In the genomic region with DNA sequence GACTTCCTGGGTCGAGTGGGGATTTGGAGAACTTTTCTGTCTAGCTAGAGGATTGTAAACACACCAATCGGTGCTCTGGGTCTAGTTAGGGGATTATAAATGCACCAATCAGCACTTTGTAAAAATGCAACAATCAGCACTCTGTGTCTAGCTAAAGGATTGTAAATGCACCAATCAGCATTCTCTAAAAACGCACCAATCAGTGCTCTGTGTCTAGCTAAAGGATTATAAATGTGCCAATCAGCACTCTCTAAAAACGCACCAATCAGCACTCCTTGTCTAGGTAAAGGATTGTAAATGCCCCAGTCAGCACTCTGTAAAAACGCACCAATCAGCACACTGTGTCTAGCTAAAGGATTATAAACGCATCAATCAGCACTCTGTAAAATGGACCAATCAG, we compare ENCODE assay signal across 21 cellular contexts.
"Had no signal": no experiment of that assay in that cellular context is flagged by ENCODE, and none has a peak within 500 bp of the region (broad histone marks: within the 10 kb centered on the region; RNA-seq: fewer than 3 reads in every experiment).

No MANE protein-coding gene starts in this region.

- H3K27me3 ChIP-seq: MG63, SJSA1 had no signal

- H3K9me3 ChIP-seq: MG63, SJSA1 had no signal

- H3K36me3 ChIP-seq: MG63, SJSA1 had no signal

- FAIRE-seq: RCC 7860 had no signal

- H3K4me3 ChIP-seq: MG63, SJSA1, SK-N-MC had no signal

- H3K27ac ChIP-seq: SJSA1, SK-N-MC had no signal

- H3K4me1 ChIP-seq: SJSA1 had no signal

- DNase-seq: Karpas-422, KG1, MG63, NCI-H1092 treated with DMSO at 0.1 percent for 48 hours, NCI-H1436, NCI-H187, NCI-H2029, NCI-H2081 treated with DMSO at 0.1 percent for 48 hours, NCI-H2171, NCI-H226, NCI-H446, NCI-H510A, NCI-H524 treated with DMSO at 0.1 percent for 48 hours, NCI-H69, NCI-H774, Right ventricle myocardium superior, RPMI8226, SIG-M5 had no signal
